ENCODE assay signal across 8 cellular contexts in genomic region chr2:27771548-27772335, GRCh38. TPM values are rescaled to one million over a fixed set of nuclear protein-coding genes. Genes with fewer than 3 reads are reported as not detected.
A peak's percentile ranks its signal among the peaks of the same experiment; 100 is the strongest.
DNase-seq lines count a peak whose midpoint lies in the region; ATAC-seq and TF ChIP-seq lines count a peak whose summit lies in the region.

Gene MRPL33 (plus strand): TSS chr2:27771719. CDS start chr2:27771778, 59 bp downstream.

- WGBS in testis, 2 donors = 0% methylated on average over 32 to 48 of the region's 48 CpGs

- TF ChIP-seq CTCF in omental fat pad (IDR thresholded peaks at IDR 0.05) (no peak), testis (IDR thresholded peaks at IDR 0.05) (no peak)

- H3K4me1 ChIP-seq in testis = peaks cover 36% of the 10 kb centered on the region

- H3K36me3 Mint-ChIP-seq in activated naive CD4-positive, alpha-beta T cell treated with anti-CD3 and anti-CD28 coated beads, Interleukin-2, amount 50 U/mL, for 24 hours = peaks cover 7% of the 10 kb centered on the region

- H3K4me3 ChIP-seq in testis = peak within 1 kb of the TSS; percentile 88 to 92

- ATAC-seq in HG02571 (IDR thresholded peaks at IDR 0.05; ENCODE audit: unreplicated experiment) (peak; percentile 96), SK-N-SH treated with all-trans-retinoic acid at 6 μM for 48 hours (peak; percentile 97), omental fat pad (ENCODE audit: low FRiP score) (peak; percentile 90)

- no peaks in the 10 kb centered on the region for H3K27me3 ChIP-seq in testis

- H3K4me1 Mint-ChIP-seq in activated naive CD4-positive, alpha-beta T cell treated with anti-CD3 and anti-CD28 coated beads, Interleukin-2, amount 50 U/mL, for 24 hours = peaks cover 51% of the 10 kb centered on the region

- DNase-seq in GM04504 (ENCODE audit: low read depth) (peak; percentile 72), NCI-H1092 (lab: John Stamatoyannopoulos, UW) (peak; percentile 81), glomerular endothelial cell (ENCODE audit: extremely low read depth, low read depth, low spot score) (no peak), omental fat pad (ENCODE audit: low spot score) (peak; percentile 91), testis (peak; percentile 97)

- no peaks in the 10 kb centered on the region for H3K27me3 Mint-ChIP-seq in activated naive CD4-positive, alpha-beta T cell treated with anti-CD3 and anti-CD28 coated beads, Interleukin-2, amount 50 U/mL, for 24 hours

- intact Hi-C loops in testis (cut with DNase I; ENCODE audit: low total_unique reads) = no loop called here

- TF ChIP-seq POLR2A in testis (IDR thresholded peaks at IDR 0.05) = no peak

- H3K4me3 Mint-ChIP-seq in activated naive CD4-positive, alpha-beta T cell treated with anti-CD3 and anti-CD28 coated beads, Interleukin-2, amount 50 U/mL, for 24 hours = peak within 1 kb of the TSS; percentile 99

- no peaks in the 10 kb centered on the region for H3K9me3 ChIP-seq in testis

- no peaks in the 10 kb centered on the region for H3K36me3 ChIP-seq in testis (ENCODE audit: low read depth, missing control alignments)

- H3K27ac ChIP-seq in testis = peak within 1 kb of the TSS; percentile 93 to 96

- no peaks in the 10 kb centered on the region for H3K9me3 Mint-ChIP-seq in activated naive CD4-positive, alpha-beta T cell treated with anti-CD3 and anti-CD28 coated beads, Interleukin-2, amount 50 U/mL, for 24 hours

- H3K27ac Mint-ChIP-seq in activated naive CD4-positive, alpha-beta T cell treated with anti-CD3 and anti-CD28 coated beads, Interleukin-2, amount 50 U/mL, for 24 hours = peak within 1 kb of the TSS; percentile 99

TF ChIP-seq in SK-N-SH treated with all-trans-retinoic acid at 6 μM for 48 hours, 23 proteins besides CTCF, POLR2A, EP300 and RAD21 (continues in another document):
- no peak for TF ChIP-seq PATZ1 (CRISPR knock-in tag; IDR thresholded peaks at IDR 0.05; ENCODE audit: borderline replicate concordance)
- TF ChIP-seq ZNF8 (CRISPR knock-in tag; IDR thresholded peaks at IDR 0.05) = no peak
- TF ChIP-seq OSR1 (CRISPR knock-in tag; IDR thresholded peaks at IDR 0.05) = no peak
- no peak for TF ChIP-seq POU6F1 (CRISPR knock-in tag; IDR thresholded peaks at IDR 0.05; ENCODE audit: borderline replicate concordance, low read depth)
- no peak for TF ChIP-seq BACH2 (CRISPR knock-in tag; IDR thresholded peaks at IDR 0.05; ENCODE audit: borderline replicate concordance)
- TF ChIP-seq TSHZ2 (CRISPR knock-in tag; IDR thresholded peaks at IDR 0.05) = peak; percentile 85; the same call in 1 of the 2 replicates
- no peak for TF ChIP-seq PPARA (CRISPR knock-in tag; IDR thresholded peaks at IDR 0.05; ENCODE audit: borderline replicate concordance)
- TF ChIP-seq CSDC2 (CRISPR knock-in tag; IDR thresholded peaks at IDR 0.05) = peak; percentile 89
- TF ChIP-seq RARB (CRISPR knock-in tag; IDR thresholded peaks at IDR 0.05) = no peak
- TF ChIP-seq ZFP3 (CRISPR knock-in tag; IDR thresholded peaks at IDR 0.05) = peak; percentile 56
- TF ChIP-seq SNAI2 (CRISPR knock-in tag; IDR thresholded peaks at IDR 0.05) = no peak
- TF ChIP-seq CSRNP3 (CRISPR knock-in tag; IDR thresholded peaks at IDR 0.05) = no peak
- peak; percentile 41; the same call in 1 of the 2 replicates for TF ChIP-seq TCF4 (CRISPR knock-in tag; IDR thresholded peaks at IDR 0.05; ENCODE audit: borderline replicate concordance)
- 0 out of 2 replicates have a peak, but pooled peaks have one; percentile 61 for TF ChIP-seq GLIS3 (CRISPR knock-in tag; IDR thresholded peaks at IDR 0.05)
- TF ChIP-seq ESRRG (CRISPR knock-in tag; IDR thresholded peaks at IDR 0.05) = no peak
- no peak for TF ChIP-seq ZC3H10 (CRISPR knock-in tag; IDR thresholded peaks at IDR 0.05)
- no peak for TF ChIP-seq CREB5 (CRISPR knock-in tag; IDR thresholded peaks at IDR 0.05; ENCODE audit: low read depth)
- TF ChIP-seq ZNF70 (CRISPR knock-in tag; IDR thresholded peaks at IDR 0.05) = no peak; the same call in 1 of the 2 replicates
- TF ChIP-seq ZNF565 (CRISPR knock-in tag; conservative IDR thresholded peaks at IDR 0.05; ENCODE audit: low read depth) = no peak
- TF ChIP-seq TOX (CRISPR knock-in tag; IDR thresholded peaks at IDR 0.05; ENCODE audit: borderline replicate concordance) = no peak
- TF ChIP-seq ZFP30 (CRISPR knock-in tag; IDR thresholded peaks at IDR 0.05) = no peak
- no peak for TF ChIP-seq ARNTL (CRISPR knock-in tag; IDR thresholded peaks at IDR 0.05; ENCODE audit: borderline replicate concordance, low read depth)

RNA-seq across cellular contexts. Expression of gene MRPL33, which starts in this region (rescaled TPM):
- 140 and 142 TPM in 2 replicates for total RNA-seq in glomerular endothelial cell
- total RNA-seq in omental fat pad = 100 to 1,000 TPM; 109 to 130 (median 116) TPM
- 100 to 1,000 TPM; 142 to 175 TPM for total RNA-seq in testis
- polyA plus RNA-seq in testis (ENCODE audit: insufficient read depth, low read depth, low replicate concordance) = 204 TPM
